In the genomic region with DNA sequence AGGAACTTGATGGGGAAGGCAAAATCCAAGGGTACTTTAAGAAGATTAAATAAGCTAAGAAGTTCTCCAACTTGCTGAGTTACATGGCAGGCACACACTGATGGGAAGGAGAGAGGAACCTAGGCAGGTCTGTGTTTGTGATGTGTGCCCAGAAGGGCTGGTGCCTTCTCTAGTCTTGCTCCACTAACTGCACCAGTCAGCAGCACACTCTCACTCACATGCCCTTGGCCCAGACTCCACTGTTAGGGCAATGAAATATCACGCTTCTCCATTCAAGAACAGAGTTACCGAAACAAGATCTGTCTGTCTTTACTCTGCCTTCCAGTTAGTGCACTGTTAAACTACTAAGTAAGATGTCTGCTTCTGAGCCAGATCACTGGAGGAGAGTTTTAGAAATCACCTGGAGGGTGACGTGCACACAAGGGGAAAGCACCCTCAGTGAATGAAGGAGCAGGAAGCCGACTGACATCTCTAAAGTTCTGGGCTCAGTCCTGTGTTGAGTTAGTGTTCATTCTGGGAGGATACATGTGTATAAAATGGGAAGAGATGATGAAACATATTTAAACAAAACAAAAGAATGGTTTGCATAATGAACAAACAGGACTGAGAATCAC, we compare ENCODE assay signal across 23 cellular contexts.
DNase-seq lines count a peak whose midpoint lies in the region; ATAC-seq lines count a peak whose summit lies in the region.
"Had no signal": no experiment of that assay in that cellular context is flagged by ENCODE, and none has a peak within 500 bp of the region (broad histone marks: within the 10 kb centered on the region; RNA-seq: fewer than 3 reads in every experiment).

No MANE protein-coding gene starts in this region.

- no peaks in the 10 kb centered on the region for H3K27me3 Mint-ChIP-seq in stimulated activated memory B cell treated with anti-CD40 and anti-IgM and Interleukin-4, amounts not matched to agents 10 μg/mL and 1 μg/mL and 100 μg/mL, for 72 hours
- H3K27me3 Mint-ChIP-seq: activated naive CD4-positive, alpha-beta T cell treated with anti-CD3 and anti-CD28 coated beads, Interleukin-2, amount 50 U/mL, for 24 hours had no signal

- no peak overlapping the region for H3K4me3 Mint-ChIP-seq in stimulated activated memory B cell treated with anti-CD40 and anti-IgM and Interleukin-4, amounts not matched to agents 10 μg/mL and 1 μg/mL and 100 μg/mL, for 72 hours
- H3K4me3 Mint-ChIP-seq: activated CD4-positive, alpha-beta T cell treated with anti-CD3 and anti-CD28 coated beads, Interleukin-2, amount 10 ng/mL, durations not matched to agents 7 days and 5 days; activated naive CD4-positive, alpha-beta T cell treated with anti-CD3 and anti-CD28 coated beads, Interleukin-2, amount 50 U/mL, for 24 hours; activated T-helper 1 cell treated with anti-CD3 and anti-CD28 coated beads, Interleukin-12 subunit alpha, Interleukin-12 subunit beta, Interleukin-2, Interleukin-4 antibody, amounts not matched to agents 30 ng/mL and 10 ng/mL and 1 ng/mL, durations not matched to agents 14 hours and 24 hours and 36 hours; endodermal cell had no signal

- no peaks in the 10 kb centered on the region for H3K9me3 Mint-ChIP-seq in stimulated activated memory B cell treated with anti-CD40 and anti-IgM and Interleukin-4, amounts not matched to agents 10 μg/mL and 1 μg/mL and 100 μg/mL, for 72 hours
- H3K9me3 Mint-ChIP-seq: activated CD4-positive, alpha-beta T cell treated with anti-CD3 and anti-CD28 coated beads, Interleukin-2, amount 10 ng/mL, durations not matched to agents 7 days and 5 days; activated naive CD4-positive, alpha-beta T cell treated with anti-CD3 and anti-CD28 coated beads, Interleukin-2, amount 50 U/mL, for 24 hours; activated T-helper 1 cell treated with anti-CD3 and anti-CD28 coated beads, Interleukin-12 subunit alpha, Interleukin-12 subunit beta, Interleukin-2, Interleukin-4 antibody, amounts not matched to agents 30 ng/mL and 10 ng/mL and 1 ng/mL, durations not matched to agents 14 hours and 24 hours and 36 hours; endodermal cell had no signal

- H3K36me3 Mint-ChIP-seq in stimulated activated memory B cell treated with anti-CD40 and anti-IgM and Interleukin-4, amounts not matched to agents 10 μg/mL and 1 μg/mL and 100 μg/mL, for 72 hours: no peaks in the 10 kb centered on the region
- H3K36me3 Mint-ChIP-seq: activated naive CD4-positive, alpha-beta T cell treated with anti-CD3 and anti-CD28 coated beads, Interleukin-2, amount 50 U/mL, for 24 hours had no signal

- ATAC-seq in GM18868 (IDR thresholded peaks at IDR 0.05; ENCODE audit: unreplicated experiment): peak; percentile 64
- peak; percentile 57 for ATAC-seq in HG02642 (IDR thresholded peaks at IDR 0.05; ENCODE audit: poor library complexity, unreplicated experiment)
- ATAC-seq in stimulated activated memory B cell treated with anti-CD40 and anti-IgM and Interleukin-4, amounts not matched to agents 10 μg/mL and 1 μg/mL and 100 μg/mL, for 72 hours: peak; percentile 62
- ATAC-seq: left lobe of liver, sciatic nerve had no signal

- DNase-seq in NAMALWA (ENCODE audit: low spot score) (peak; percentile 7), NCI-H2107 treated with DMSO at 0.1 percent for 48 hours (lab: John Stamatoyannopoulos, UW; ENCODE audit: unreplicated experiment) (no peak), NCI-H510A treated with DMSO at 0.1 percent for 48 hours (lab: John Stamatoyannopoulos, UW) (no peak)
- DNase-seq in activated CD8-positive, alpha-beta memory T cell treated with anti-CD3 and anti-CD28 coated beads for 24 hours: no peak
- DNase-seq in activated CD4-positive, alpha-beta T cell treated with anti-CD3 and anti-CD28 coated beads for 4 hours: no peak
- DNase-seq: activated CD4-positive, alpha-beta T cell treated with anti-CD3 and anti-CD28 coated beads, Interleukin-2, amount 10 ng/mL, durations not matched to agents 7 days and 5 days; endodermal cell; foreskin melanocyte; GOT3; hypothalamus; mesendoderm; NCI-H1694 treated with DMSO at 0.1 percent for 48 hours; NCI-H2171 treated with DMSO at 0.1 percent for 48 hours; RPMI8226; stomach had no signal

- H3K27ac Mint-ChIP-seq in stimulated activated memory B cell treated with anti-CD40 and anti-IgM and Interleukin-4, amounts not matched to agents 10 μg/mL and 1 μg/mL and 100 μg/mL, for 72 hours: peak overlapping the region; percentile 40
- H3K27ac Mint-ChIP-seq: activated CD4-positive, alpha-beta T cell treated with anti-CD3 and anti-CD28 coated beads, Interleukin-2, amount 10 ng/mL, durations not matched to agents 7 days and 5 days; activated naive CD4-positive, alpha-beta T cell treated with anti-CD3 and anti-CD28 coated beads, Interleukin-2, amount 50 U/mL, for 24 hours; activated T-helper 1 cell treated with anti-CD3 and anti-CD28 coated beads, Interleukin-12 subunit alpha, Interleukin-12 subunit beta, Interleukin-2, Interleukin-4 antibody, amounts not matched to agents 30 ng/mL and 10 ng/mL and 1 ng/mL, durations not matched to agents 14 hours and 24 hours and 36 hours; endodermal cell; progenitor cell of endocrine pancreas had no signal

- peaks cover 30% of the 10 kb centered on the region for H3K4me1 Mint-ChIP-seq in stimulated activated memory B cell treated with anti-CD40 and anti-IgM and Interleukin-4, amounts not matched to agents 10 μg/mL and 1 μg/mL and 100 μg/mL, for 72 hours
- H3K4me1 Mint-ChIP-seq: activated CD4-positive, alpha-beta T cell treated with anti-CD3 and anti-CD28 coated beads, Interleukin-2, amount 10 ng/mL, durations not matched to agents 7 days and 5 days; activated naive CD4-positive, alpha-beta T cell treated with anti-CD3 and anti-CD28 coated beads, Interleukin-2, amount 50 U/mL, for 24 hours had no signal
